ENCODE assay signal across 24 cellular contexts in the genomic region with DNA sequence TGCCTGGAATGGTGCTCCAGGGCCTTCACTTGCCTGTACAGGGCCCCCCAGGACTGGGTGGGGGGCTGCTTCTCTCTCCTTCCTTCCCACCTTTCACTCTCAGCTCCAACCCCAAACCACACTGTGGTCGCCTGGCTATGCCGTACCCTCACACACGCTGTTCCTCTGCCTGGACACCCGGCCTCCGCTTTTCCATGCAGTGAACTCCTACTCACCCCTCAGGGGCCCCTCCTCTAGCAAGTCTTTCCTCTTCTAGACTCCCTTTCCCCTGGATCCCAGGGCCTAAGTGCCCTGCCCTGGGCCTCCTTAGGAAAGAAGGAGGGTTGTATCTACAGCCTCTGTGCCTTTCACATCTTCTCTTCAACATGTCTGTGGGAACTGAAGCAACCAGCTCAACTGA. TPM values are rescaled to one million over a fixed set of nuclear protein-coding genes. Genes with fewer than 3 reads are reported as not detected.
A peak's percentile ranks its signal among the peaks of the same experiment; 100 is the strongest.
DNase-seq lines count a peak whose midpoint lies in the region; ATAC-seq and TF ChIP-seq lines count a peak whose summit lies in the region.
"Had no signal": no experiment of that assay in that cellular context is flagged by ENCODE, and none has a peak within 500 bp of the region (broad histone marks: within the 10 kb centered on the region; RNA-seq: fewer than 3 reads in every experiment).

No MANE protein-coding gene starts in this region.

- H3K9ac ChIP-seq in DND-41 (ENCODE audit: low read depth, low read length), result no peak overlapping the region

- intact Hi-C loops in activated CD8-positive, alpha-beta T cell treated with anti-CD3 and anti-CD28 coated beads for 36 hours (cut with micrococcal nuclease), result no loop called here
- intact Hi-C loops in esophagus muscularis mucosa (cut with DNase I), result no loop called here

- H3K9me3 ChIP-seq in DND-41 (ENCODE audit: insufficient read depth, low read length, severe bottlenecking), result no peaks in the 10 kb centered on the region
- H3K9me3 ChIP-seq in esophagus muscularis mucosa, result no peaks in the 10 kb centered on the region
- H3K9me3 ChIP-seq: HAP-1, upper lobe of right lung had no signal

- no peaks in the 10 kb centered on the region for H3K79me2 ChIP-seq in DND-41 (ENCODE audit: insufficient read depth, low read length)

- peak overlapping the region; percentile 68 for H3K27ac Mint-ChIP-seq in activated CD8-positive, alpha-beta T cell treated with anti-CD3 and anti-CD28 coated beads, Interleukin-2, amount 10 ng/mL, durations not matched to agents 7 days and 5 days
- H3K27ac Mint-ChIP-seq in activated CD8-positive, alpha-beta T cell treated with anti-CD3 and anti-CD28 coated beads for 36 hours, result no peak overlapping the region
- H3K27ac Mint-ChIP-seq in central memory CD8-positive, alpha-beta T cell (ENCODE audit: low read depth), result peak overlapping the region; percentile 96
- H3K27ac Mint-ChIP-seq in stimulated activated naive B cell treated with anti-CD40 and anti-IgM and Interleukin-4, amounts not matched to agents 10 μg/mL and 1 μg/mL and 100 μg/mL, for 72 hours, result peak overlapping the region; percentile 89
- H3K27ac Mint-ChIP-seq in progenitor cell of endocrine pancreas, result no peak overlapping the region
- H3K27ac Mint-ChIP-seq: brain, WTC11 had no signal

- H3K4me3 ChIP-seq in DND-41 (ENCODE audit: low read depth in 1 of 2, low read length in 2 of 2) (no peak overlapping the region), esophagus muscularis mucosa (no peak overlapping the region)
- H3K4me3 ChIP-seq: HAP-1, upper lobe of right lung had no signal

- H3K4me1 ChIP-seq in DND-41 (ENCODE audit: insufficient read depth, low read length), result peaks cover 6% of the 10 kb centered on the region; the same call in 1 of the 2 replicates
- no peaks in the 10 kb centered on the region for H3K4me1 ChIP-seq in esophagus muscularis mucosa
- H3K4me1 ChIP-seq: HAP-1, upper lobe of right lung had no signal

- ATAC-seq in activated CD8-positive, alpha-beta T cell treated with anti-CD3 and anti-CD28 coated beads, Interleukin-2, amount 10 ng/mL, durations not matched to agents 7 days and 5 days, result no peak
- ATAC-seq in activated CD8-positive, alpha-beta T cell treated with anti-CD3 and anti-CD28 coated beads for 36 hours, result no peak
- ATAC-seq in DND-41 (ENCODE audit: insufficient read depth, low read depth), result peak; percentile 32; the same call in 2 of the 3 replicates
- ATAC-seq in central memory CD8-positive, alpha-beta T cell (replicated peaks; ENCODE audit: extremely low read depth, poor library complexity, severe bottlenecking), result no peak
- no peak for ATAC-seq in stimulated activated naive B cell treated with anti-CD40 and anti-IgM and Interleukin-4, amounts not matched to agents 10 μg/mL and 1 μg/mL and 100 μg/mL, for 72 hours (replicated peaks)
- no peak for ATAC-seq in GM19467 (IDR thresholded peaks at IDR 0.05; ENCODE audit: unreplicated experiment)
- ATAC-seq: WTC11 had no signal

- POLR2A ChIA-PET in activated CD8-positive, alpha-beta T cell treated with anti-CD3 and anti-CD28 coated beads, Interleukin-2, amount 10 ng/mL, durations not matched to agents 7 days and 5 days (lab: Charles Lee), result interaction anchor here (0.8 kb wide), 1 partner anchor 12 kb away, joined by 3 read pairs; no protein-coding TSS in a partner anchor
- POLR2A ChIA-PET in activated CD8-positive, alpha-beta T cell treated with anti-CD3 and anti-CD28 coated beads for 36 hours (lab: Charles Lee), result no interaction called here

- no peaks in the 10 kb centered on the region; the same call in 1 of the 2 replicates for H4K20me1 ChIP-seq in DND-41 (ENCODE audit: insufficient read depth, low read length)

- H2AFZ ChIP-seq in DND-41 (ENCODE audit: low read depth, low read length), result no peak overlapping the region

- no peak for TF ChIP-seq CTCF in activated CD8-positive, alpha-beta T cell treated with anti-CD3 and anti-CD28 coated beads for 36 hours (IDR thresholded peaks at IDR 0.05)
- TF ChIP-seq CTCF in DND-41 (IDR thresholded peaks at IDR 0.05; ENCODE audit: borderline replicate concordance, extremely low read depth, low read length, poor library complexity, severe bottlenecking), result no peak
- TF ChIP-seq CTCF in progenitor cell of endocrine pancreas (IDR thresholded peaks at IDR 0.05; ENCODE audit: unreplicated experiment), result no peak
- TF ChIP-seq CTCF in esophagus muscularis mucosa (IDR thresholded peaks at IDR 0.05), result no peak

- H3K36me3 Mint-ChIP-seq in activated CD8-positive, alpha-beta T cell treated with anti-CD3 and anti-CD28 coated beads, Interleukin-2, amount 10 ng/mL, durations not matched to agents 7 days and 5 days (ENCODE audit: low read depth), result no peaks in the 10 kb centered on the region
- no peaks in the 10 kb centered on the region for H3K36me3 Mint-ChIP-seq in activated CD8-positive, alpha-beta T cell treated with anti-CD3 and anti-CD28 coated beads for 36 hours (ENCODE audit: low read depth)
- H3K36me3 Mint-ChIP-seq in central memory CD8-positive, alpha-beta T cell (ENCODE audit: insufficient read depth), result peaks cover 4% of the 10 kb centered on the region
- no peaks in the 10 kb centered on the region for H3K36me3 Mint-ChIP-seq in stimulated activated naive B cell treated with anti-CD40 and anti-IgM and Interleukin-4, amounts not matched to agents 10 μg/mL and 1 μg/mL and 100 μg/mL, for 72 hours
- H3K36me3 Mint-ChIP-seq in progenitor cell of endocrine pancreas (ENCODE audit: insufficient read depth), result no peaks in the 10 kb centered on the region
- H3K36me3 Mint-ChIP-seq: brain, WTC11 had no signal

- no peak for TF ChIP-seq POLR2A in esophagus muscularis mucosa (IDR thresholded peaks at IDR 0.05; ENCODE audit: low read depth)

- TF ChIP-seq EP300 in esophagus muscularis mucosa (IDR thresholded peaks at IDR 0.05), result no peak

- H3K9me3 Mint-ChIP-seq in activated CD8-positive, alpha-beta T cell treated with anti-CD3 and anti-CD28 coated beads, Interleukin-2, amount 10 ng/mL, durations not matched to agents 7 days and 5 days (ENCODE audit: insufficient read depth), result no peaks in the 10 kb centered on the region
- H3K9me3 Mint-ChIP-seq in activated CD8-positive, alpha-beta T cell treated with anti-CD3 and anti-CD28 coated beads for 36 hours, result no peaks in the 10 kb centered on the region
- no peaks in the 10 kb centered on the region for H3K9me3 Mint-ChIP-seq in central memory CD8-positive, alpha-beta T cell
- H3K9me3 Mint-ChIP-seq in stimulated activated naive B cell treated with anti-CD40 and anti-IgM and Interleukin-4, amounts not matched to agents 10 μg/mL and 1 μg/mL and 100 μg/mL, for 72 hours, result no peaks in the 10 kb centered on the region
- no peaks in the 10 kb centered on the region for H3K9me3 Mint-ChIP-seq in progenitor cell of endocrine pancreas (ENCODE audit: low read depth)
- H3K9me3 Mint-ChIP-seq: WTC11 had no signal

- 78% methylated on average over 5 of the region's 5 CpGs for WGBS in esophagus muscularis mucosa

- DNase-seq in activated CD8-positive, alpha-beta T cell treated with anti-CD3 and anti-CD28 coated beads, Interleukin-2, amount 10 ng/mL, durations not matched to agents 7 days and 5 days, result no peak
- no peak for DNase-seq in activated CD8-positive, alpha-beta T cell treated with anti-CD3 and anti-CD28 coated beads for 36 hours
- DNase-seq in DND-41 (peak; percentile 16), progenitor cell of endocrine pancreas (ENCODE audit: low spot score, unreplicated experiment) (no peak), esophagus muscularis mucosa (ENCODE audit: extremely low spot score) (no peak)
- DNase-seq in central memory CD8-positive, alpha-beta T cell (ENCODE audit: low spot score in 2 of 2), result no peak
- DNase-seq in stimulated activated naive B cell treated with anti-CD40 and anti-IgM and Interleukin-4, amounts not matched to agents 10 μg/mL and 1 μg/mL and 100 μg/mL, for 72 hours, result no peak
- DNase-seq: ACHN; activated T-cell treated with anti-CD3 and anti-CD28 coated beads, Interleukin-2, amount 50 U/mL, for 48 hours; DMS153; GDM1; IMR-90; mammary epithelial cell; NCI-H1417 treated with DMSO at 0.1 percent for 48 hours; NCI-H446 treated with DMSO at 0.1 percent for 48 hours; stimulated activated CD4-positive, alpha-beta T cell treated with anti-CD3 and anti-CD28 coated beads, Interleukin-4, amount 100 ng/mL, for 4 hours; upper lobe of right lung had no signal

- peaks cover 14% of the 10 kb centered on the region for H3K27me3 ChIP-seq in DND-41 (ENCODE audit: insufficient read depth, low read length, poor library complexity)
- H3K27me3 ChIP-seq in esophagus muscularis mucosa, result peaks cover 0 to 24% (median 0%) of the 10 kb centered on the region in 4 donors
- H3K27me3 ChIP-seq: upper lobe of right lung had no signal

- no peak overlapping the region for H3K4me3 Mint-ChIP-seq in activated CD8-positive, alpha-beta T cell treated with anti-CD3 and anti-CD28 coated beads, Interleukin-2, amount 10 ng/mL, durations not matched to agents 7 days and 5 days
- no peak overlapping the region for H3K4me3 Mint-ChIP-seq in activated CD8-positive, alpha-beta T cell treated with anti-CD3 and anti-CD28 coated beads for 36 hours
- H3K4me3 Mint-ChIP-seq in central memory CD8-positive, alpha-beta T cell, result peak overlapping the region; percentile 72
- H3K4me3 Mint-ChIP-seq in stimulated activated naive B cell treated with anti-CD40 and anti-IgM and Interleukin-4, amounts not matched to agents 10 μg/mL and 1 μg/mL and 100 μg/mL, for 72 hours, result peak overlapping the region in 1 of 2 donors; percentile 42
- H3K4me3 Mint-ChIP-seq in progenitor cell of endocrine pancreas (ENCODE audit: low read depth), result no peak overlapping the region
- H3K4me3 Mint-ChIP-seq: brain, WTC11 had no signal

- peaks cover 5% of the 10 kb centered on the region for H3K27me3 Mint-ChIP-seq in activated CD8-positive, alpha-beta T cell treated with anti-CD3 and anti-CD28 coated beads, Interleukin-2, amount 10 ng/mL, durations not matched to agents 7 days and 5 days (ENCODE audit: low read depth)
- no peaks in the 10 kb centered on the region for H3K27me3 Mint-ChIP-seq in activated CD8-positive, alpha-beta T cell treated with anti-CD3 and anti-CD28 coated beads for 36 hours
- H3K27me3 Mint-ChIP-seq in central memory CD8-positive, alpha-beta T cell, result peaks cover 14% of the 10 kb centered on the region
- H3K27me3 Mint-ChIP-seq in stimulated activated naive B cell treated with anti-CD40 and anti-IgM and Interleukin-4, amounts not matched to agents 10 μg/mL and 1 μg/mL and 100 μg/mL, for 72 hours, result peaks cover 11 to 15% of the 10 kb centered on the region in 2 donors
- H3K27me3 Mint-ChIP-seq in progenitor cell of endocrine pancreas, result peaks cover 27% of the 10 kb centered on the region

- CTCF ChIA-PET in activated CD8-positive, alpha-beta T cell treated with anti-CD3 and anti-CD28 coated beads, Interleukin-2, amount 10 ng/mL, durations not matched to agents 7 days and 5 days (lab: Charles Lee), result no interaction called here
- CTCF ChIA-PET in activated CD8-positive, alpha-beta T cell treated with anti-CD3 and anti-CD28 coated beads for 36 hours (lab: Charles Lee), result no interaction called here

- H3K4me1 Mint-ChIP-seq in activated CD8-positive, alpha-beta T cell treated with anti-CD3 and anti-CD28 coated beads, Interleukin-2, amount 10 ng/mL, durations not matched to agents 7 days and 5 days (ENCODE audit: low read depth), result peaks cover 33% of the 10 kb centered on the region
- peaks cover 17% of the 10 kb centered on the region for H3K4me1 Mint-ChIP-seq in activated CD8-positive, alpha-beta T cell treated with anti-CD3 and anti-CD28 coated beads for 36 hours (ENCODE audit: low read depth)
- H3K4me1 Mint-ChIP-seq in central memory CD8-positive, alpha-beta T cell, result peaks cover 28% of the 10 kb centered on the region
- peaks cover 7 to 18% of the 10 kb centered on the region in 2 donors for H3K4me1 Mint-ChIP-seq in stimulated activated naive B cell treated with anti-CD40 and anti-IgM and Interleukin-4, amounts not matched to agents 10 μg/mL and 1 μg/mL and 100 μg/mL, for 72 hours
- H3K4me1 Mint-ChIP-seq in progenitor cell of endocrine pancreas (ENCODE audit: low read depth), result peaks cover 6% of the 10 kb centered on the region
- H3K4me1 Mint-ChIP-seq: WTC11 had no signal

- H3K36me3 ChIP-seq in DND-41 (ENCODE audit: insufficient read depth, low read length) (no peaks in the 10 kb centered on the region), esophagus muscularis mucosa (no peaks in the 10 kb centered on the region)
- H3K36me3 ChIP-seq: HAP-1, upper lobe of right lung had no signal

- no peak overlapping the region for H3K4me2 ChIP-seq in DND-41 (ENCODE audit: insufficient read depth, low read length)

- H3K27ac ChIP-seq in DND-41 (ENCODE audit: low read length) (no peak overlapping the region), esophagus muscularis mucosa (replicated peaks in 1 of 4) (no peak overlapping the region)
- H3K27ac ChIP-seq: C4-2B, upper lobe of right lung had no signal

RNA-seq across cellular contexts. Expression of a gene that starts 25.5 kb away (rescaled TPM):
- total RNA-seq in activated CD8-positive, alpha-beta T cell treated with anti-CD3 and anti-CD28 coated beads, Interleukin-2, amount 10 ng/mL, durations not matched to agents 7 days and 5 days, result not detected
- total RNA-seq in activated CD8-positive, alpha-beta T cell treated with anti-CD3 and anti-CD28 coated beads for 36 hours, result not detected
- 3.4 and 4.4 TPM in 2 replicates for total RNA-seq in progenitor cell of endocrine pancreas
- total RNA-seq in esophagus muscularis mucosa, result 1 to 10 TPM in 3 of 4 donors, under 1 TPM in 1; 0.99 to 1.7 (median 1.2) TPM
- total RNA-seq: activated CD8-positive, alpha-beta memory T cell treated with anti-CD3 and anti-CD28 coated beads for 36 hours; IMR-90; M059J; mammary epithelial cell had no signal

Comparison
In these comparisons a context has a peak if more than half of its experiments do, and no peak if none do; other contexts are left out.
1. H3K27ac Mint-ChIP-seq: peak in activated CD8-positive, alpha-beta T cell treated with anti-CD3 and anti-CD28 coated beads, Interleukin-2, amount 10 ng/mL, durations not matched to agents 7 days and 5 days (single experiment), central memory CD8-positive, alpha-beta T cell (single experiment) and stimulated activated naive B cell treated with anti-CD40 and anti-IgM and Interleukin-4, amounts not matched to agents 10 μg/mL and 1 μg/mL and 100 μg/mL, for 72 hours (single experiment); none in activated CD8-positive, alpha-beta T cell treated with anti-CD3 and anti-CD28 coated beads for 36 hours (single experiment) and progenitor cell of endocrine pancreas (single experiment).